ENCODE assay signal across 8 cellular contexts in the genomic region with DNA sequence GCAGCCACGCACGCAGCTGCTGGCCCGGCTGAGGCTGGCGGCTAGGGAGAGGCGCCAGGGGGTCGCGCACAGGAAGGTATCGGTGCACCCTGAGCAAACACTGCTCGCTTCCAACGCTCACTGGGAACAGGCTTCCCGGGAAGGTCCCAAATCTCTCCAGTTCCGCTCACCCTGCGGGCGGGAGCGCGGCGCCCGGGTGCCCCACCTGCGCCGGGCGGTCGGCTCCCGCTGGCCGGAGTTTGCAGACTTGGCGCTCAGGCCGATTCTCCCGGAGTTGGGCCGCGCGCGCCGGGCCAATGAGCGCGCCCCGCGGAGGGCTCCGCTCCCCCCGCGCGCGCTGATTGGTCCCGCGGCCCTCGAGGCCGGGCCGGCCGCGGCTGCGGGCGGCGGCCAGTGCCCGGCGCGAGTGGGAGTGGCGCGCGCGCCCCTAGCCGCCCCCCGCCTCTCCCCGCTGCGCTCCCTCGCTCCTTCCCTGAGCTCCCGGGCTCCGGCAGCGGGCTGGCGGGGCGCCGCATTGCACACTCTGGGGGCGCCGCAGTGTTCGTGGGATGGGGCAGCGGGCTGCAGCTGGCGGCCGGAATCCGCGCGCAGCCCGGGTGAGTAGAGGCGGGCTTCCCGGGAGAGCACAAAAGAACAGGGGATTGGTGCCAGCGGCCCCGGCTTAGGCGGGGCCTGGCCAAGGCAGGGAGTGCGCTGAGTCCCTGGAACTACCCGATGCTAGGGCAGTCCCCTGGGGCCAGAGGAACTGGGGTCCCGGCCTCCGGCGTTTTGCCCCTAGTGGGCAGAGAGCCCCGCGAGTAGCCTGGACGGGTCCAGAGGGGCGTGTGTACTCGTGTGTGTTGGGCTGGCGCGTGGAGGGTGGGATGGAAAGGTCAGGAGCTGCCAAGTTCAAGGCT. TPM values are rescaled to one million over a fixed set of nuclear protein-coding genes. Genes with fewer than 3 reads are reported as not detected.
A peak's percentile ranks its signal among the peaks of the same experiment; 100 is the strongest.
DNase-seq lines count a peak whose midpoint lies in the region; ATAC-seq and TF ChIP-seq lines count a peak whose summit lies in the region.

A gene with protein sequence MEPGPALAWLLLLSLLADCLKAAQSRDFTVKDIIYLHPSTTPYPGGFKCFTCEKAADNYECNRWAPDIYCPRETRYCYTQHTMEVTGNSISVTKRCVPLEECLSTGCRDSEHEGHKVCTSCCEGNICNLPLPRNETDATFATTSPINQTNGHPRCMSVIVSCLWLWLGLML (plus strand): TSS at position 461 of the 896 bp plus-strand sequence. CDS start 107,122 bp downstream, outside the sequence.

- no peaks in the 10 kb centered on the region for H3K36me3 ChIP-seq in SJCRH30
- no peaks in the 10 kb centered on the region for H3K36me3 ChIP-seq in mesodermal cell (ENCODE audit: control insufficient read depth, insufficient read depth, low read length)
- no peaks in the 10 kb centered on the region for H3K36me3 ChIP-seq in thyroid gland

- H3K4me1 ChIP-seq in SJCRH30 (no peaks in the 10 kb centered on the region), mesodermal cell (ENCODE audit: control insufficient read depth, insufficient read depth, low read length, poor library complexity, severe bottlenecking) (peaks cover 3% of the 10 kb centered on the region), thyroid gland (peaks cover 8 to 14% of the 10 kb centered on the region in 2 donors)

- H3K4me3 ChIP-seq in SJCRH30 (peak within 1 kb of the TSS; percentile 72), epithelial cell of esophagus (ENCODE audit: low read length) (peak within 1 kb of the TSS; percentile 65), mesodermal cell (ENCODE audit: extremely low read depth, insufficient read depth, low read length, poor library complexity, severe bottlenecking) (peak within 1 kb of the TSS; percentile 88), thyroid gland (replicated peaks in 1 of 3) (peak within 1 kb of the TSS in 2 of 3 donors; percentile 51 to 64)

- H3K27me3 ChIP-seq in SJCRH30 (no peaks in the 10 kb centered on the region), thyroid gland (no peaks in the 10 kb centered on the region)

- TF ChIP-seq CTCF in epithelial cell of esophagus (IDR thresholded peaks at IDR 0.05; ENCODE audit: insufficient read depth, low read depth, low read length, missing control alignments) (no peak), thyroid gland (IDR thresholded peaks at IDR 0.05) (no peak)

- DNase-seq in EL (peak; percentile 85), HuH-7.5 (ENCODE audit: low spot score) (peak; percentile 80), SJCRH30 (peak; percentile 73 to 85), epithelial cell of esophagus (ENCODE audit: low read depth) (peak; percentile 82), thyroid gland (peak; percentile 75 to 80)
- DNase-seq in activated CD8-positive, alpha-beta memory T cell treated with anti-CD3 and anti-CD28 coated beads, Interleukin-2, amount 50 U/mL, for 4 hours, result no peak

- peak within 1 kb of the TSS; percentile 52 for H3K27ac ChIP-seq in SJCRH30
- H3K27ac ChIP-seq in mesodermal cell (ENCODE audit: low read depth, low read length, severe bottlenecking), result peak within 1 kb of the TSS; percentile 69
- no peak within 1 kb of the TSS for H3K27ac ChIP-seq in thyroid gland

- 0 to 1% methylated on average over 64 to 84 of the region's 96 CpGs for WGBS in mesodermal cell (ENCODE audit: insufficient coverage in 2 of 2), 2 experiments
- WGBS in thyroid gland, 2 donors, result 0% methylated on average over 7 to 8 of the region's 96 CpGs

- TF ChIP-seq POLR2A in thyroid gland (IDR thresholded peaks at IDR 0.05), result peak in 1 of 2 donors; percentile 47

- no peaks in the 10 kb centered on the region for H3K9me3 ChIP-seq in SJCRH30 (replicated peaks)
- H3K9me3 ChIP-seq in mesodermal cell (ENCODE audit: control insufficient read depth, low read length), result peaks cover 3% of the 10 kb centered on the region
- no peaks in the 10 kb centered on the region for H3K9me3 ChIP-seq in thyroid gland

- intact Hi-C loops in thyroid gland (cut with DNase I), result no loop called here

- ATAC-seq in GM21723 (IDR thresholded peaks at IDR 0.05; ENCODE audit: unreplicated experiment), result peak; percentile 85

RNA-seq across cellular contexts. Expression of the gene that starts here (rescaled TPM):
- total RNA-seq in SJCRH30 (2014; rRNA removed; shearing (Covaris generic)), result 10.4 and 11.5 TPM in 2 replicates
- 27.9 TPM for polyA plus RNA-seq in mesodermal cell (2013, experiment 1 of 2)
- 31.8 TPM for polyA plus RNA-seq in mesodermal cell (2013, experiment 2 of 2)
- 1 to 10 TPM in 3 of 4 donors, under 1 TPM in 1; 0.33 to 1.5 (median 1.4) TPM for total RNA-seq in thyroid gland

Comparison
In these comparisons a context has a peak if more than half of its experiments do, and no peak if none do; other contexts are left out.
1. H3K27ac ChIP-seq: peak in SJCRH30 (single experiment) and mesodermal cell (single experiment); none in thyroid gland (0 of 3).
2. Peak in every context shown above with its lines, with median percentiles within 50 percentile points of each other: H3K4me3 ChIP-seq.